ENCODE assay signal across 8 cellular contexts in genomic region chr18:35418610-35419009, GRCh38.
"Had no signal": no experiment of that assay in that cellular context is flagged by ENCODE, and none has a peak within 500 bp of the region (broad histone marks: within the 10 kb centered on the region; RNA-seq: fewer than 3 reads in every experiment).

No MANE protein-coding gene starts in this region.

- DNase-seq: GDM1, GF-D8 had no signal

- FAIRE-seq: G401.6, GM12878, GM12891, GM12892, GM18507, GM19239 had no signal

- ATAC-seq: GM12878 had no signal

- H3K4me3 ChIP-seq: GM12878 had no signal
